7 cellular contexts compared by ENCODE assay signal in genomic region chr9:62803099-62803498, GRCh38.
DNase-seq lines count a peak whose midpoint lies in the region; ATAC-seq and TF ChIP-seq lines count a peak whose summit lies in the region.
"Not testable (repeated sequence)": the region's sequence is repeated elsewhere in the genome, so short reads cannot be mapped to it uniquely, and the experiment has no call there.

No MANE protein-coding gene starts in this region.

- TF ChIP-seq EP300 in SK-N-SH (IDR thresholded peaks at IDR 0.05; ENCODE audit: borderline replicate concordance in 1 of 2, low read depth in 1 of 2, low read length in 1 of 2) = not testable (repeated sequence)

- not testable (repeated sequence) for H3K36me3 Mint-ChIP-seq in IgD-negative memory B cell
- peaks cover 21% of the 10 kb centered on the region for H3K36me3 Mint-ChIP-seq in activated T-helper 17 cell treated with anti-CD3 and anti-CD28 coated beads, Interleukin-2, amount 50 U/mL, for 72 hours (ENCODE audit: low read depth)

- peak overlapping the region; percentile 84 to 97 (median 89) for H3K27ac Mint-ChIP-seq in IgD-negative memory B cell
- H3K27ac Mint-ChIP-seq in activated T-helper 17 cell treated with anti-CD3 and anti-CD28 coated beads, Interleukin-2, amount 50 U/mL, for 72 hours = peak overlapping the region; percentile 2

- CTCF ChIA-PET in SK-N-SH (lab: Yijun Ruan, JAX) = not testable (repeated sequence)

- not testable (repeated sequence) for H3K9me3 ChIP-seq in DOHH2 (ENCODE audit: control insufficient read depth, insufficient read depth, low read length); SK-N-SH; neutrophil

- not testable (repeated sequence) for ATAC-seq in activated T-helper 17 cell treated with anti-CD3 and anti-CD28 coated beads, Interleukin-2, amount 50 U/mL, for 72 hours (replicated peaks)

- H3K4me1 ChIP-seq in DOHH2 (ENCODE audit: control insufficient read depth, low read length) (peaks cover 19% of the 10 kb centered on the region), neutrophil (ENCODE audit: control insufficient read depth in 1 of 2, insufficient read depth in 1 of 2, low read depth in 1 of 2, low read length in 1 of 2) (peaks cover 30 to 46% of the 10 kb centered on the region in 2 experiments)
- H3K4me1 ChIP-seq in SK-N-SH (ENCODE audit: control insufficient read depth in 1 of 2, insufficient read depth in 2 of 2, low read depth in 1 of 2, low read length in 1 of 2) = not testable (repeated sequence)

- H3K27ac ChIP-seq in DOHH2 (ENCODE audit: low read depth, low read length) = 0 out of 2 replicates have a peak overlapping the region, but pooled peaks have one; percentile 0
- peak overlapping the region in 1 of 2 experiments; percentile 29; a peak in 2 of 4 replicates for H3K27ac ChIP-seq in SK-N-SH (ENCODE audit: low read depth in 2 of 2, low read length in 1 of 2)
- not testable (repeated sequence) for H3K27ac ChIP-seq in neutrophil

- peak overlapping the region; percentile 78 for H2AFZ ChIP-seq in SK-N-SH (ENCODE audit: low read depth)

- not testable (repeated sequence) for H3K9me3 Mint-ChIP-seq in IgD-negative memory B cell; activated T-helper 17 cell treated with anti-CD3 and anti-CD28 coated beads, Interleukin-2, amount 50 U/mL, for 72 hours

- H3K36me3 ChIP-seq in DOHH2 (ENCODE audit: control insufficient read depth, low read length) (peaks cover 21% of the 10 kb centered on the region), neutrophil (peaks cover 11% of the 10 kb centered on the region)
- H3K36me3 ChIP-seq in SK-N-SH (replicated peaks in 1 of 2; ENCODE audit: control insufficient read depth in 1 of 2, insufficient read depth in 2 of 2, low read length in 1 of 2) = not testable (repeated sequence)

- WGBS in SK-N-SH (ENCODE audit: low lambda C conversion rate) = 26% methylated on average over 2 of the region's 2 CpGs

- H3K27me3 ChIP-seq in DOHH2 (ENCODE audit: control insufficient read depth, low read length); SK-N-SH (ENCODE audit: insufficient read depth): not testable (repeated sequence)
- peaks cover 82% of the 10 kb centered on the region for H3K27me3 ChIP-seq in neutrophil

- not testable (repeated sequence) for TF ChIP-seq CTCF in DOHH2 (IDR thresholded peaks at IDR 0.05; ENCODE audit: low read depth, low read length, poor library complexity, severe bottlenecking); SK-N-SH (IDR thresholded peaks at IDR 0.05); choroid plexus epithelial cell (conservative IDR thresholded peaks at IDR 0.05; ENCODE audit: low read depth, low read length); neutrophil (IDR thresholded peaks at IDR 0.05)

- not testable (repeated sequence) for H3K9me2 ChIP-seq in DOHH2 (replicated peaks; ENCODE audit: control insufficient read depth, low read length); SK-N-SH

- H3K4me3 ChIP-seq in DOHH2 (ENCODE audit: low read length) (peak overlapping the region; percentile 80), SK-N-SH (ENCODE audit: low read depth in 2 of 2, low read length in 1 of 2) (peak overlapping the region; percentile 52 to 65), choroid plexus epithelial cell (ENCODE audit: low read depth, low read length) (peak overlapping the region; percentile 11), neutrophil (ENCODE audit: low read depth in 1 of 2, low read length in 1 of 2) (peak overlapping the region; percentile 16 to 74)

- H3F3A ChIP-seq in DOHH2 (ENCODE audit: control insufficient read depth, insufficient read depth); SK-N-SH (replicated peaks; ENCODE audit: insufficient read depth): not testable (repeated sequence)

- peak overlapping the region; percentile 92 for H3K4me2 ChIP-seq in DOHH2 (ENCODE audit: low read length)
- H3K4me2 ChIP-seq in SK-N-SH = peak overlapping the region; percentile 67

- not testable (repeated sequence) for TF ChIP-seq RAD21 in SK-N-SH (IDR thresholded peaks at IDR 0.05; ENCODE audit: low read length)

- not testable (repeated sequence) for DNase-seq in SK-N-SH
- DNase-seq in choroid plexus epithelial cell (ENCODE audit: low read depth) = peak; percentile 23
- DNase-seq in iPS-NIHi11 (ENCODE audit: low spot score) = peak; percentile 0

- POLR2A ChIA-PET in SK-N-SH (lab: Yijun Ruan, JAX) = interaction anchor here (1.2 kb wide), 1 partner anchor 1014 kb away, joined by 4 read pairs; no protein-coding TSS in a partner anchor

- H4K20me1 ChIP-seq in DOHH2 (ENCODE audit: control insufficient read depth, insufficient read depth, low read depth, low read length); SK-N-SH (ENCODE audit: insufficient read depth): not testable (repeated sequence)

- H3K79me2 ChIP-seq in DOHH2 (ENCODE audit: control insufficient read depth, low read length) (peaks cover 53% of the 10 kb centered on the region), SK-N-SH (ENCODE audit: insufficient read depth) (peaks cover 26% of the 10 kb centered on the region; the same call in 1 of the 2 replicates)

- H3K27me3 Mint-ChIP-seq in IgD-negative memory B cell = peaks cover 11% of the 10 kb centered on the region
- peaks cover 47% of the 10 kb centered on the region for H3K27me3 Mint-ChIP-seq in activated T-helper 17 cell treated with anti-CD3 and anti-CD28 coated beads, Interleukin-2, amount 50 U/mL, for 72 hours

- peak overlapping the region; percentile 90 to 94 (median 93) for H3K4me3 Mint-ChIP-seq in IgD-negative memory B cell
- peak overlapping the region; percentile 50 for H3K4me3 Mint-ChIP-seq in activated T-helper 17 cell treated with anti-CD3 and anti-CD28 coated beads, Interleukin-2, amount 50 U/mL, for 72 hours

- peak overlapping the region; percentile 79 for H3K9ac ChIP-seq in SK-N-SH

- peaks cover 18 to 31% (median 27%) of the 10 kb centered on the region in 3 donors for H3K4me1 Mint-ChIP-seq in IgD-negative memory B cell
- peaks cover 25% of the 10 kb centered on the region for H3K4me1 Mint-ChIP-seq in activated T-helper 17 cell treated with anti-CD3 and anti-CD28 coated beads, Interleukin-2, amount 50 U/mL, for 72 hours

Comparison
In these comparisons a context has a peak if more than half of its experiments do, and no peak if none do; other contexts are left out.
1. H3K4me3 ChIP-seq: peak in every context shown above with its lines; median percentile 80 in DOHH2; 58 in SK-N-SH; 45 in neutrophil; 11 in choroid plexus epithelial cell.